ENCODE assay signal across 24 cellular contexts in the genomic region with DNA sequence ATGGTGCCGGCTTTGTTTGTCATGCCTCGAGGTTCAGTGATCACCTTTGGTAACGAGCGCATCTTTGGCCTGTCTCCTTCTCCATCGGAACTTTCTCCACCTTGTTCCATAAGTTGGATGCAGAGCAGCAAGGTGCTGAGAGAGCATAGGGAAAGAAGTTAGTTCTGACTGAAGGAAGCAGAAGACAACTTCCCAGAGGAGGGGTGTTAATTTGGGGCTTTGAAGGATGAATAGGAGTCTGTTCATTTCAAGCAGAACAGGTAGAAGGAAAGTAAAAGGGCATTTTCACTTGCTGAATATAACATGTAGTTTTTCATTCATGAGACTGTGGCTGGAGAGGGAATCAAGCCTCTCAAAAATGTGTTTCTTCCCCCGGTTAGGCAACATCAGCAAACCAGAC.
DNase-seq lines count a peak whose midpoint lies in the region; ATAC-seq and TF ChIP-seq lines count a peak whose summit lies in the region.
"Had no signal": no experiment of that assay in that cellular context is flagged by ENCODE, and none has a peak within 500 bp of the region (broad histone marks: within the 10 kb centered on the region; RNA-seq: fewer than 3 reads in every experiment).

No MANE protein-coding gene starts in this region.

- H3K9me1 ChIP-seq in IMR-90 (ENCODE audit: insufficient read depth, low read length), result no peaks in the 10 kb centered on the region

- CTCF ChIA-PET in HEK293 (lab: Yijun Ruan, JAX), result interaction anchor here (0.6 kb wide), 1 partner anchor 332 kb away, joined by 3 read pairs; no protein-coding TSS in a partner anchor
- CTCF ChIA-PET in IMR-90 (lab: Yijun Ruan, JAX), result no interaction called here

- H2AFZ ChIP-seq in IMR-90 (replicated peaks; ENCODE audit: low read length, poor library complexity) (peak overlapping the region; percentile 27), osteoblast (ENCODE audit: low read length) (no peak overlapping the region)

- WGBS in IMR-90 (ENCODE audit: extremely low coverage in 2 of 2, insufficient read length in 1 of 2), 2 experiments, result 83% methylated on average over 2 of the region's 6 CpGs; no CpG with 5 or more reads in 1 of the 2 experiments
- 90 to 96% (median 93%) methylated on average over 6 of the region's 6 CpGs for WGBS in spleen, 5 donors

- H4K8ac ChIP-seq in IMR-90 (ENCODE audit: low read depth in 2 of 2, low read length in 2 of 2), result no peak overlapping the region

- H3K4ac ChIP-seq in IMR-90 (ENCODE audit: low read depth, low read length), result no peak overlapping the region

- H2AK9ac ChIP-seq in IMR-90 (replicated peaks; ENCODE audit: low read depth, low read length, poor library complexity), result no peak overlapping the region

- H2BK5ac ChIP-seq in IMR-90 (ENCODE audit: low read depth, low read length, poor library complexity, severe bottlenecking), result no peak overlapping the region

- no peak for TF ChIP-seq RAD21 in IMR-90 (IDR thresholded peaks at IDR 0.05; ENCODE audit: low read length)

- intact Hi-C loops in IMR-90 (cut with micrococcal nuclease) (no loop called here), spleen (cut with DNase I; ENCODE audit: low total_unique reads) (no loop called here)

- no peak overlapping the region for H3K23ac ChIP-seq in IMR-90 (ENCODE audit: low read depth, low read length)

- no peak overlapping the region for H3K18ac ChIP-seq in IMR-90 (ENCODE audit: low read depth, low read length)

- H3K4me1 ChIP-seq in HEK293 (ENCODE audit: control insufficient read depth, insufficient read depth, low read length), result no peaks in the 10 kb centered on the region
- no peaks in the 10 kb centered on the region for H3K4me1 ChIP-seq in IMR-90 (ENCODE audit: control insufficient read depth, insufficient read depth, low read length)
- H3K4me1 ChIP-seq in osteoblast (ENCODE audit: insufficient read depth, low read length), result no peaks in the 10 kb centered on the region
- H3K4me1 ChIP-seq in spleen, result no peaks in the 10 kb centered on the region
- H3K4me1 ChIP-seq: BE2C had no signal

- no peak overlapping the region for H2BK20ac ChIP-seq in IMR-90 (ENCODE audit: low read depth, low read length)

- TF ChIP-seq POLR2A in IMR-90 (IDR thresholded peaks at IDR 0.05; ENCODE audit: low read depth, low read length) (no peak), spleen (IDR thresholded peaks at IDR 0.05) (no peak)

- no peak overlapping the region for H3K4me2 ChIP-seq in IMR-90 (ENCODE audit: low read depth, low read length)
- no peak overlapping the region for H3K4me2 ChIP-seq in osteoblast (ENCODE audit: insufficient read depth, low read length)
- H3K4me2 ChIP-seq: BLaER1 had no signal

- no peak overlapping the region for H2BK15ac ChIP-seq in IMR-90 (ENCODE audit: low read depth, low read length)

- no peaks in the 10 kb centered on the region for H3K9me3 ChIP-seq in HEK293 (ENCODE audit: control insufficient read depth, insufficient read depth, low read depth, low read length)
- 0 out of 2 replicates have a peak, but pooled peaks cover 2% of the 10 kb centered on the region for H3K9me3 ChIP-seq in IMR-90 (ENCODE audit: control insufficient read depth, insufficient read depth, low read length)
- H3K9me3 ChIP-seq in osteoblast (ENCODE audit: low read depth, low read length), result peaks cover 3% of the 10 kb centered on the region
- peaks cover 0 to 15% (median 5%) of the 10 kb centered on the region in 8 donors for H3K9me3 ChIP-seq in spleen
- H3K9me3 ChIP-seq: BE2C, BLaER1 had no signal

- H4K5ac ChIP-seq in IMR-90 (ENCODE audit: low read depth, low read length), result no peak overlapping the region

- H3K4me3 ChIP-seq in HEK293 (ENCODE audit: low read depth, low read length) (no peak overlapping the region), IMR-90 (ENCODE audit: insufficient read depth, low read depth, low read length) (no peak overlapping the region), osteoblast (ENCODE audit: insufficient read depth, low read length) (no peak overlapping the region), spleen (no peak overlapping the region)
- H3K4me3 ChIP-seq: BLaER1, GM12878 had no signal

- H3K27me3 ChIP-seq in IMR-90 (ENCODE audit: control insufficient read depth, insufficient read depth, low read length), result peaks cover 56% of the 10 kb centered on the region
- peaks cover 18% of the 10 kb centered on the region for H3K27me3 ChIP-seq in osteoblast (ENCODE audit: insufficient read depth, low read length)
- no peaks in the 10 kb centered on the region for H3K27me3 ChIP-seq in spleen (replicated peaks in 1 of 7)
- H3K27me3 ChIP-seq: BE2C, BLaER1 had no signal

- no TSS peak for BruUV-seq in IMR-90 (replicated peaks; lab: Mats Ljungman, UMichigan)

- H3K56ac ChIP-seq in IMR-90 (ENCODE audit: extremely low read depth, insufficient read depth, low read length), result no peak overlapping the region

- in situ Hi-C loops in IMR-90 (cut with MboI; ENCODE audit: low sequenced_read_pairs), result no loop called here

- ATAC-seq in IMR-90 (ENCODE audit: low read depth), result no peak
- ATAC-seq in GM18520 (IDR thresholded peaks at IDR 0.05; ENCODE audit: unreplicated experiment), result no peak
- ATAC-seq: GM12878 had no signal

- no peak overlapping the region for H2BK120ac ChIP-seq in IMR-90 (ENCODE audit: low read depth, low read length)

- H4K20me1 ChIP-seq in IMR-90 (ENCODE audit: insufficient read depth, low read length), result no peaks in the 10 kb centered on the region
- no peaks in the 10 kb centered on the region for H4K20me1 ChIP-seq in osteoblast (ENCODE audit: insufficient read depth, low read length)
- H4K20me1 ChIP-seq: BLaER1 had no signal

- no peak overlapping the region for H3K27ac ChIP-seq in HEK293 (ENCODE audit: extremely low read depth, low read depth, low read length)
- no peak overlapping the region for H3K27ac ChIP-seq in IMR-90 (ENCODE audit: insufficient read depth, low read length)
- no peak overlapping the region for H3K27ac ChIP-seq in osteoblast (ENCODE audit: low read depth, low read length)
- H3K27ac ChIP-seq in spleen, result no peak overlapping the region
- H3K27ac ChIP-seq: BLaER1 had no signal

- dilution Hi-C loops in IMR-90 (cut with HindIII; ENCODE audit: low sequenced_read_pairs, unreplicated experiment), result no loop called here

- no peak overlapping the region for H4K91ac ChIP-seq in IMR-90 (ENCODE audit: insufficient read depth, low read depth, low read length)

- H2AK5ac ChIP-seq in IMR-90 (ENCODE audit: low read depth, low read length), result no peak overlapping the region

- no peak overlapping the region for H3K9ac ChIP-seq in IMR-90 (ENCODE audit: low read depth, low read length)
- H3K9ac ChIP-seq: BLaER1 had no signal

- H3K79me1 ChIP-seq in IMR-90 (ENCODE audit: low read depth in 1 of 2, low read length in 2 of 2), result no peaks in the 10 kb centered on the region

- H3K36me3 ChIP-seq in HEK293 (ENCODE audit: control insufficient read depth in 2 of 2, insufficient read depth in 1 of 2, low read length in 2 of 2) (no peaks in the 10 kb centered on the region), IMR-90 (ENCODE audit: control insufficient read depth, insufficient read depth, low read length) (no peaks in the 10 kb centered on the region), osteoblast (ENCODE audit: insufficient read depth, low read length) (no peaks in the 10 kb centered on the region), spleen (no peaks in the 10 kb centered on the region)
- H3K36me3 ChIP-seq: BE2C had no signal

- no peak overlapping the region for H3K14ac ChIP-seq in IMR-90 (replicated peaks; ENCODE audit: low read depth, low read length)

- DNase-seq in IMR-90 (no peak), osteoblast (ENCODE audit: insufficient read length, low spot score, missing footprints) (peak; percentile 36), spleen (peak; percentile 32), NCI-H1436 treated with DMSO at 0.1 percent for 48 hours (lab: John Stamatoyannopoulos, UW) (no peak)
- DNase-seq in activated T-cell treated with anti-CD3 and anti-CD28 coated beads, Interleukin-2, amount 50 U/mL, for 1 hour, result no peak
- DNase-seq: 8988T; ACHN; BE2C; C1 segment of cervical spinal cord; CD4-positive, alpha-beta memory T cell; CD4-positive, CD25-positive, alpha-beta regulatory T cell; CD8-positive, alpha-beta memory T cell; COR-L47; DMS 273 treated with DMSO at 0.1 percent for 48 hours; DMS153; DMS53; DMS79; DND-41; EL; GDM1 had no signal

- H3K79me2 ChIP-seq in osteoblast (ENCODE audit: insufficient read depth, low read length), result no peaks in the 10 kb centered on the region

- no peak for TF ChIP-seq CTCF in HEK293 (tag by site-specific recombination; IDR thresholded peaks at IDR 0.05)
- TF ChIP-seq CTCF in IMR-90 (conservative IDR thresholded peaks at IDR 0.05; ENCODE audit: low read depth, low read length), result no peak
- TF ChIP-seq CTCF in osteoblast (IDR thresholded peaks at IDR 0.05; ENCODE audit: extremely low read depth, low read depth, low read length), result no peak
- TF ChIP-seq CTCF in spleen (IDR thresholded peaks at IDR 0.05 in 8 of 11, conservative IDR thresholded peaks at IDR 0.05 in 3 of 11), result no peak

- POLR2A ChIA-PET in HEK293 (lab: Yijun Ruan, JAX), result no interaction called here
- POLR2A ChIA-PET in IMR-90 (lab: Charles Lee; ENCODE audit: unreplicated experiment), result no interaction called here

TF ChIP-seq in HEK293, 187 proteins besides CTCF, POLR2A, EP300 and RAD21:
- TF ChIP-seq ZNF239 (tag by site-specific recombination; IDR thresholded peaks at IDR 0.05) (no peak), ZNF354C (tag by site-specific recombination; IDR thresholded peaks at IDR 0.05; ENCODE audit: borderline replicate concordance, low read depth) (no peak), ZFP3 (tag by site-specific recombination; IDR thresholded peaks at IDR 0.05; ENCODE audit: low read depth) (peak; percentile 78), FEZF1 (tag by site-specific recombination; IDR thresholded peaks at IDR 0.05) (no peak)
- TF ChIP-seq, protein P1, sequence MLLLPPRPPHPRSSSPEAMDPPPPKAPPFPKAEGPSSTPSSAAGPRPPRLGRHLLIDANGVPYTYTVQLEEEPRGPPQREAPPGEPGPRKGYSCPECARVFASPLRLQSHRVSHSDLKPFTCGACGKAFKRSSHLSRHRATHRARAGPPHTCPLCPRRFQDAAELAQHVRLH (tag by site-specific recombination; IDR thresholded peaks at IDR 0.05), result no peak

TF ChIP-seq in IMR-90, 13 proteins besides CTCF, POLR2A, EP300 and RAD21 (continues in another document):
- TF ChIP-seq NFE2L2 (IDR thresholded peaks at IDR 0.05; ENCODE audit: low read depth, low read length), result no peak
- no peak for TF ChIP-seq MXI1 (IDR thresholded peaks at IDR 0.05; ENCODE audit: borderline replicate concordance, low read depth, low read length)
- TF ChIP-seq MAFK (IDR thresholded peaks at IDR 0.05; ENCODE audit: low read depth, low read length), result no peak
- TF ChIP-seq SMC3 (IDR thresholded peaks at IDR 0.05; ENCODE audit: low read depth, low read length), result no peak
- TF ChIP-seq CEBPB (IDR thresholded peaks at IDR 0.05; ENCODE audit: low read depth, low read length), result no peak

Comparison
In these comparisons a context has a peak if more than half of its experiments do, and no peak if none do; other contexts are left out.
1. DNase-seq: peak in osteoblast (single experiment) and spleen (single experiment); none in IMR-90 (single experiment), activated T-cell treated with anti-CD3 and anti-CD28 coated beads, Interleukin-2, amount 50 U/mL, for 1 hour (single experiment) and NCI-H1436 treated with DMSO at 0.1 percent for 48 hours (single experiment).